ENCODE assay signal across 9 cellular contexts in genomic region chr19:53659292-53659691, GRCh38. TPM values are rescaled to one million over a fixed set of nuclear protein-coding genes. Genes with fewer than 3 reads are reported as not detected.
DNase-seq lines count a peak whose midpoint lies in the region; ATAC-seq and TF ChIP-seq lines count a peak whose summit lies in the region.
"Had no signal": no experiment of that assay in that cellular context is flagged by ENCODE, and none has a peak within 500 bp of the region (broad histone marks: within the 10 kb centered on the region; RNA-seq: fewer than 3 reads in every experiment).

No MANE protein-coding gene starts in this region.

- no peak overlapping the region for H3K4me3 Mint-ChIP-seq in Calu3 (ENCODE audit: low read depth, unreplicated experiment)

- TF ChIP-seq CTCF in DND-41 (IDR thresholded peaks at IDR 0.05; ENCODE audit: borderline replicate concordance, extremely low read depth, low read length, poor library complexity, severe bottlenecking), result peak; percentile 47
- 0 out of 2 replicates have a peak, but pooled peaks have one; percentile 21 for TF ChIP-seq CTCF in Loucy (conservative IDR thresholded peaks at IDR 0.05; ENCODE audit: low read length)
- TF ChIP-seq CTCF in suprapubic skin (IDR thresholded peaks at IDR 0.05), result peak in 1 of 2 donors; percentile 35
- no peak for TF ChIP-seq CTCF in Calu3 (IDR thresholded peaks at IDR 0.05; ENCODE audit: unreplicated experiment)

- H3K4me1 ChIP-seq in DND-41 (ENCODE audit: insufficient read depth, low read length), result no peaks in the 10 kb centered on the region
- H3K4me1 ChIP-seq in Loucy (ENCODE audit: insufficient read depth, low read length, poor library complexity, severe bottlenecking), result no peaks in the 10 kb centered on the region
- peaks cover 4% of the 10 kb centered on the region for H3K4me1 ChIP-seq in suprapubic skin

- DNase-seq in DND-41 (peak; percentile 6), cerebellar cortex (ENCODE audit: low spot score) (peak; percentile 12), myocyte (ENCODE audit: low read depth) (peak; percentile 2), suprapubic skin (ENCODE audit: low spot score in 2 of 2) (no peak), Calu3 (no peak), NCI-H1105 treated with DMSO at 0.1 percent for 48 hours (lab: John Stamatoyannopoulos, UW) (no peak), NCI-H1048 (lab: John Stamatoyannopoulos, UW) (no peak)
- DNase-seq: NCI-H748 treated with DMSO at 0.1 percent for 48 hours had no signal

- H3K27ac ChIP-seq in DND-41 (ENCODE audit: low read length), result no peak overlapping the region
- no peak overlapping the region for H3K27ac ChIP-seq in suprapubic skin

- peaks cover 17% of the 10 kb centered on the region for H3K9me3 Mint-ChIP-seq in Calu3 (ENCODE audit: low read depth, unreplicated experiment)

- H3F3A ChIP-seq in Loucy (ENCODE audit: low read depth), result no peaks in the 10 kb centered on the region

- peaks cover 15% of the 10 kb centered on the region for H3K9me3 ChIP-seq in DND-41 (ENCODE audit: insufficient read depth, low read length, severe bottlenecking)
- H3K9me3 ChIP-seq in Loucy (ENCODE audit: insufficient read depth, low read depth, low read length), result peaks cover 8% of the 10 kb centered on the region; the same call in 1 of the 2 replicates
- H3K9me3 ChIP-seq in suprapubic skin, result no peaks in the 10 kb centered on the region

- no peak for TF ChIP-seq EP300 in suprapubic skin (IDR thresholded peaks at IDR 0.05)

- no peaks in the 10 kb centered on the region for H3K36me3 Mint-ChIP-seq in Calu3 (ENCODE audit: insufficient read depth, unreplicated experiment)

- H3K27ac Mint-ChIP-seq in Calu3 (ENCODE audit: unreplicated experiment), result no peak overlapping the region

- H3K9me2 ChIP-seq in Loucy (replicated peaks; ENCODE audit: low read depth, low read length), result no peaks in the 10 kb centered on the region

- intact Hi-C loops in Calu3 (cut with micrococcal nuclease; ENCODE audit: unreplicated experiment), result no loop called here

- H4K20me1 ChIP-seq in DND-41 (ENCODE audit: insufficient read depth, low read length), result no peaks in the 10 kb centered on the region
- H4K20me1 ChIP-seq in Loucy (ENCODE audit: insufficient read depth, low read length, poor library complexity, severe bottlenecking), result no peaks in the 10 kb centered on the region

- H3K4me2 ChIP-seq in DND-41 (ENCODE audit: insufficient read depth, low read length), result no peak overlapping the region
- H3K4me2 ChIP-seq in Loucy (ENCODE audit: low read depth, low read length, poor library complexity, severe bottlenecking), result no peak overlapping the region

- BruUV-seq in Calu3 (replicated peaks; lab: Mats Ljungman, UMichigan), result no TSS peak

- H3K79me2 ChIP-seq in DND-41 (ENCODE audit: insufficient read depth, low read length), result no peaks in the 10 kb centered on the region
- no peaks in the 10 kb centered on the region for H3K79me2 ChIP-seq in Loucy (ENCODE audit: insufficient read depth, low read length)

- H2AFZ ChIP-seq in DND-41 (ENCODE audit: low read depth, low read length), result no peak overlapping the region
- no peak overlapping the region for H2AFZ ChIP-seq in Loucy (ENCODE audit: low read length)

- H3K27me3 ChIP-seq in DND-41 (ENCODE audit: insufficient read depth, low read length, poor library complexity) (no peaks in the 10 kb centered on the region), Loucy (ENCODE audit: insufficient read depth, low read length, poor library complexity, severe bottlenecking) (no peaks in the 10 kb centered on the region), suprapubic skin (no peaks in the 10 kb centered on the region)

- H3K36me3 ChIP-seq in DND-41 (ENCODE audit: insufficient read depth, low read length) (no peaks in the 10 kb centered on the region), Loucy (ENCODE audit: insufficient read depth, low read length) (no peaks in the 10 kb centered on the region), suprapubic skin (no peaks in the 10 kb centered on the region)

- no peaks in the 10 kb centered on the region for H3K4me1 Mint-ChIP-seq in Calu3 (ENCODE audit: low read depth, unreplicated experiment)

- no peaks in the 10 kb centered on the region for H3K27me3 Mint-ChIP-seq in Calu3 (ENCODE audit: unreplicated experiment)

- no peak for TF ChIP-seq POLR2A in suprapubic skin (IDR thresholded peaks at IDR 0.05)

- no peak for ATAC-seq in DND-41 (ENCODE audit: insufficient read depth, low read depth)

- H3K9ac ChIP-seq in DND-41 (ENCODE audit: low read depth, low read length), result no peak overlapping the region
- H3K9ac ChIP-seq in Loucy (ENCODE audit: low read depth, low read length, poor library complexity, severe bottlenecking), result no peak overlapping the region

- WGBS in suprapubic skin, result 9% methylated on average over 6 of the region's 6 CpGs

- CTCF ChIA-PET in Calu3 (lab: Charles Lee), result interaction anchor here (0.6 kb wide), 1 partner anchor 604 kb away, joined by 7 read pairs; no protein-coding TSS in a partner anchor

- H3K4me3 ChIP-seq in DND-41 (ENCODE audit: low read depth in 1 of 2, low read length in 2 of 2) (no peak overlapping the region), Loucy (ENCODE audit: low read length, poor library complexity, severe bottlenecking) (no peak overlapping the region), suprapubic skin (no peak overlapping the region)

RNA-seq across cellular contexts. Expression of gene DPRX, which starts 27.5 kb away (rescaled TPM):
- total RNA-seq in myocyte (not detected in 2 replicates), suprapubic skin (not detected), Calu3 (2022) (not detected in 2 replicates)
- polyA plus RNA-seq in myocyte (2012), result not detected

Comparison
In these comparisons a context has a peak if more than half of its experiments do, and no peak if none do; other contexts are left out.
1. DNase-seq: peak in DND-41 (single experiment), cerebellar cortex (single experiment) and myocyte (single experiment); none in suprapubic skin (0 of 2), Calu3 (single experiment), NCI-H1105 treated with DMSO at 0.1 percent for 48 hours (single experiment) and NCI-H1048 (single experiment).